ENCODE assay signal across 1 cellular context in genomic region chr1:160584784-160585183, GRCh38.
TF ChIP-seq lines count a peak whose summit lies in the region.

No MANE protein-coding gene starts in this region.

TF ChIP-seq in liver, 16 proteins besides CTCF, POLR2A, EP300 and RAD21 (continued from another document):
- TF ChIP-seq SP1 (IDR thresholded peaks at IDR 0.05): peak; percentile 55
- TF ChIP-seq EGR1 (IDR thresholded peaks at IDR 0.05; ENCODE audit: low read depth in 2 of 2): no peak
- peak; percentile 66 for TF ChIP-seq FOXA2 (IDR thresholded peaks at IDR 0.05)
- peak in 1 of 2 donors; percentile 63 for TF ChIP-seq JUND (IDR thresholded peaks at IDR 0.05)
- peak; percentile 80 to 87 for TF ChIP-seq HNF4A (conservative IDR thresholded peaks at IDR 0.05)
